Comparison of ENCODE assay signal across 10 cellular contexts in the genomic region with DNA sequence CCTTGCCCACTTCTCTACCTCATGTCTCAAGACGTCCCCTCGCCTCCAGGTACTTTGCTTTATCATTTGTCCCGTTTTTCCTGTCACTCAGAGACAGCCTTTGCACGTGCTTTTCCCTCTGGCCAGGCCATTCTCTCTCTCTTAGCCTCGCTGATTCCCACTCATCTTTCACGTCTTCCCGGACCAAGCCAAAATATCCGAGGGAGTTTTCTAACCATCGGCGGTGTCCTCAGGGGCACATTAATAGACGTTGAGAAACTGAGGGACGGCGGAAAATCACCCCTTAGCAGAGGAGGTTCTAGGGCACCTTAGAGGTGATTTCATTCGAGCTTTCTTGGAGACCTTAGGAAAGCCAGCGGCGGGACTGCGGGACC. TPM values are rescaled to one million over a fixed set of nuclear protein-coding genes. Genes with fewer than 3 reads are reported as not detected.
DNase-seq lines count a peak whose midpoint lies in the region; ATAC-seq and TF ChIP-seq lines count a peak whose summit lies in the region.
"Had no signal": no experiment of that assay in that cellular context is flagged by ENCODE, and none has a peak within 500 bp of the region (broad histone marks: within the 10 kb centered on the region; RNA-seq: fewer than 3 reads in every experiment).

No MANE protein-coding gene starts in this region.

- peaks cover 0 to 13% (median 0%) of the 10 kb centered on the region in 45 donors for H3K27me3 ChIP-seq in dorsolateral prefrontal cortex

- H3K27ac ChIP-seq in dorsolateral prefrontal cortex: peak overlapping the region in 20 of 59 donors; percentile 12 to 71 (median 50)

- ATAC-seq in stimulated activated naive CD8-positive, alpha-beta T cell treated with anti-CD3 and anti-CD28 coated beads, Interleukin-15, Interleukin-2, amounts not matched to agents 100 U/mL and 50 U/mL, for 24 hours: no peak
- ATAC-seq in GM18870 (IDR thresholded peaks at IDR 0.05; ENCODE audit: unreplicated experiment) (no peak), GM18868 (IDR thresholded peaks at IDR 0.05; ENCODE audit: unreplicated experiment) (no peak), GM18873 (IDR thresholded peaks at IDR 0.05; ENCODE audit: low FRiP score, unreplicated experiment) (no peak)

- H3K4me3 Mint-ChIP-seq in stimulated activated naive CD8-positive, alpha-beta T cell treated with anti-CD3 and anti-CD28 coated beads, Interleukin-15, Interleukin-2, amounts not matched to agents 100 ng/mL and 50 ng/mL, for 24 hours: no peak overlapping the region
- H3K4me3 Mint-ChIP-seq in nephron progenitor cell: peak overlapping the region; percentile 80

- peak overlapping the region; percentile 45 to 83 (median 68) for H3K4me3 ChIP-seq in dorsolateral prefrontal cortex

- peaks cover 11% of the 10 kb centered on the region for H3K4me1 Mint-ChIP-seq in stimulated activated naive CD8-positive, alpha-beta T cell treated with anti-CD3 and anti-CD28 coated beads, Interleukin-15, Interleukin-2, amounts not matched to agents 100 ng/mL and 50 ng/mL, for 24 hours (ENCODE audit: low read depth)
- H3K4me1 Mint-ChIP-seq in nephron progenitor cell: peaks cover 15% of the 10 kb centered on the region

- no peaks in the 10 kb centered on the region for H3K36me3 Mint-ChIP-seq in stimulated activated naive CD8-positive, alpha-beta T cell treated with anti-CD3 and anti-CD28 coated beads, Interleukin-15, Interleukin-2, amounts not matched to agents 100 ng/mL and 50 ng/mL, for 24 hours (ENCODE audit: low read depth)
- H3K36me3 Mint-ChIP-seq in nephron progenitor cell (ENCODE audit: low read depth): peaks cover 5% of the 10 kb centered on the region

- TF ChIP-seq CTCF in dorsolateral prefrontal cortex (IDR thresholded peaks at IDR 0.05 in 54 of 56, conservative IDR thresholded peaks at IDR 0.05 in 2 of 56; ENCODE audit: low read depth in 1 of 56, partially characterized antibody in 56 of 56): no peak
- no peak for TF ChIP-seq CTCF in nephron progenitor cell (IDR thresholded peaks at IDR 0.05)

- H3K27ac Mint-ChIP-seq in stimulated activated naive CD8-positive, alpha-beta T cell treated with anti-CD3 and anti-CD28 coated beads, Interleukin-15, Interleukin-2, amounts not matched to agents 100 ng/mL and 50 ng/mL, for 24 hours: peak overlapping the region; percentile 7
- no peak overlapping the region for H3K27ac Mint-ChIP-seq in nephron progenitor cell
- H3K27ac Mint-ChIP-seq: activated T-helper 2 cell treated with anti-CD3 and anti-CD28 coated beads, Interferon-gamma antibody, Interleukin-2, Interleukin-4, amounts not matched to agents 10 μg/mL and 5 μg/mL and 100 μg/mL, durations not matched to agents 14 hours and 24 hours and 36 hours had no signal

- no peaks in the 10 kb centered on the region for H3K9me3 Mint-ChIP-seq in stimulated activated naive CD8-positive, alpha-beta T cell treated with anti-CD3 and anti-CD28 coated beads, Interleukin-15, Interleukin-2, amounts not matched to agents 100 ng/mL and 50 ng/mL, for 24 hours
- H3K9me3 Mint-ChIP-seq in nephron progenitor cell: peaks cover 14% of the 10 kb centered on the region
- H3K9me3 Mint-ChIP-seq: activated T-helper 2 cell treated with anti-CD3 and anti-CD28 coated beads, Interferon-gamma antibody, Interleukin-2, Interleukin-4, amounts not matched to agents 10 μg/mL and 5 μg/mL and 100 μg/mL, durations not matched to agents 14 hours and 24 hours and 36 hours had no signal

- intact Hi-C loops in dorsolateral prefrontal cortex (cut with DNase I): no loop called here

- no peak for DNase-seq in stimulated activated naive CD8-positive, alpha-beta T cell treated with anti-CD3 and anti-CD28 coated beads, Interleukin-15, Interleukin-2, amounts not matched to agents 100 U/mL and 50 U/mL, for 24 hours
- DNase-seq in dorsolateral prefrontal cortex (no peak), nephron progenitor cell (peak; percentile 8), occipital lobe (lab: John Stamatoyannopoulos, UW) (no peak)
- DNase-seq: DMS153 had no signal

- peaks cover 52% of the 10 kb centered on the region for H3K27me3 Mint-ChIP-seq in stimulated activated naive CD8-positive, alpha-beta T cell treated with anti-CD3 and anti-CD28 coated beads, Interleukin-15, Interleukin-2, amounts not matched to agents 100 ng/mL and 50 ng/mL, for 24 hours
- peaks cover 76% of the 10 kb centered on the region for H3K27me3 Mint-ChIP-seq in nephron progenitor cell (ENCODE audit: low read depth, poor library complexity)

RNA-seq across cellular contexts. Expression of a gene that starts 0.6 kb away (rescaled TPM):
- total RNA-seq in dorsolateral prefrontal cortex: 10 to 100 TPM in 80 of 120 experiments, 1 to 10 TPM in 40; 5.0 to 22.4 (median 11.5) TPM
- 3.0 TPM for total RNA-seq in occipital lobe
- total RNA-seq: activated T-helper 2 cell treated with anti-CD3 and anti-CD28 coated beads, Interferon-gamma antibody, Interleukin-2, Interleukin-4, amounts not matched to agents 10 μg/mL and 5 μg/mL and 100 μg/mL, durations not matched to agents 14 hours and 24 hours and 36 hours had no signal

RNA-seq across cellular contexts. Expression of a gene that starts 59.2 kb away (rescaled TPM):
- total RNA-seq in dorsolateral prefrontal cortex: 10 to 100 TPM; 24.4 to 86.0 (median 56.4) TPM
- total RNA-seq in occipital lobe: 70.8 TPM
